ENCODE assay signal across 24 cellular contexts in the genomic region with DNA sequence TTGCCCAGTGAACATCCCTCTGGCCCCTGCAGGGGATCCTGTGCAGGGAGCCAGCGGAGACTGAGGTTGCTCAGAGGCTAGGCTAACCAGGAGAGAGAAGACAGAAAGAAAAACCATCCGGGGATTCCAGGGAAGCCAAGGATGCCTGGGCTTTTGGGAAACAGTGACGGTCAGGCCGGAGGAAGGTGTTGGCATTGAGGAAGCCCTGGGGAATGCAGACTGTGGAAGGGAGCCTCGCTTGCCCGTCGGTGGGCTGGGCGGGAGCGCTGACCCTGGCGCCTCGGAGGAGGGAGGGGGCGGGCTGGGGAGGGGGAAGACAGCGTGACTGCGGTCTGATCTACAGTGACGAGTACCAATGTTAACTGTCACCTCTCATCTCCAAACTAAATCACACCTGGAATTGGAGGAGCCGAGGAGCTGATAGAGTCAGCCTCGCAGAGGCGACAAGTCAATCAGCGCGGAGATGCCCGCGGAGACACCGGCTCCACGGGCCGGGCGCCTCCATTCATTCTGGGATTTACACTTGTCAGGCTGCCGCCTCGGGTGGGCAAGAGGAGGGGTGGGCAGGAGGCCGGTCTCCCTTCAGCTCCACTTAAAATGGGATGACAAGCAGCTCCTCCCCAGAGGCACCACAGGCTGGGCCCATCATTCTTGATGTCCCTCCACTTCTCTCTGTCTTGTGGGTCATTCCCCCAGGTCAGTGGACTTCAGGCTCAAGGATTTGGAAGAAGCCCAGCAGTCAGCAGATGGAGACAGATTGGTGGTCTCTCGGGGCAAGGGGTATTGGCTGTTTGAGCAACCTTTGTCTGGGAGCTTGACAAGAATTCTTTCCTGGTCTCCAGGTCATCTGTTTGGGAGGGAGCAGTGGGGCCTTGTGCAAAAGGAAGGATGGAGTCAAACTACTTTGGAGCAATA.
"Had no signal": no experiment of that assay in that cellular context is flagged by ENCODE, and none has a peak within 500 bp of the region (broad histone marks: within the 10 kb centered on the region; RNA-seq: fewer than 3 reads in every experiment).

No MANE protein-coding gene starts in this region.

- H3K4me3 ChIP-seq: breast epithelium, esophagus squamous epithelium, left lung, lung, right lobe of liver, thoracic aorta, upper lobe of left lung, vagina had no signal

- DNase-seq: activated CD4-positive, alpha-beta T cell treated with anti-CD3 and anti-CD28 coated beads for 36 hours; activated CD8-positive, alpha-beta memory T cell treated with anti-CD3 and anti-CD28 coated beads, Interleukin-2, amount 10 ng/mL, durations not matched to agents 7 days and 5 days; activated CD8-positive, alpha-beta T cell treated with anti-CD3 and anti-CD28 coated beads, Interleukin-2, amount 10 ng/mL, durations not matched to agents 7 days and 5 days; activated T-cell treated with anti-CD3 and anti-CD28 coated beads, Interleukin-2, amount 50 U/mL, for 48 hours; central memory CD4-positive, alpha-beta T cell; esophagus squamous epithelium; foreskin melanocyte; right lobe of liver; stimulated activated CD4-positive, alpha-beta T cell treated with anti-CD3 and anti-CD28 coated beads, Interleukin-2, amount 100 ng/mL, for 48 hours; stimulated activated naive CD8-positive, alpha-beta T cell treated with anti-CD3 and anti-CD28 coated beads, Interleukin-15, Interleukin-2, amounts not matched to agents 100 U/mL and 50 U/mL, for 24 hours; T-helper 2 cell had no signal

- H3K4me1 Mint-ChIP-seq: activated CD4-positive, alpha-beta T cell treated with anti-CD3 and anti-CD28 coated beads for 36 hours; activated CD8-positive, alpha-beta memory T cell treated with anti-CD3 and anti-CD28 coated beads, Interleukin-2, amount 10 ng/mL, durations not matched to agents 7 days and 5 days; nephron had no signal

- H3K27ac ChIP-seq: breast epithelium, epithelial cell of prostate, esophagus squamous epithelium, left lung, neutrophil, right lobe of liver, thoracic aorta, upper lobe of left lung, vagina had no signal

- H3K9me3 Mint-ChIP-seq: activated T-helper 2 cell treated with anti-CD3 and anti-CD28 coated beads, Interferon-gamma antibody, Interleukin-2, Interleukin-4, amounts not matched to agents 10 μg/mL and 5 μg/mL and 100 μg/mL, durations not matched to agents 14 hours and 24 hours and 36 hours; dendritic cell treated with granulocyte-macrophage colony-stimulating factor and Interleukin-4, amounts not matched to agents 40 ng/mL and 50 ng/mL, for 4 days; nephron had no signal

- H3K9me3 ChIP-seq: esophagus squamous epithelium, left lung, neutrophil, right lobe of liver, thoracic aorta, vagina had no signal

- H3K4me3 Mint-ChIP-seq: activated CD4-positive, alpha-beta T cell treated with anti-CD3 and anti-CD28 coated beads for 36 hours; activated CD8-positive, alpha-beta memory T cell treated with anti-CD3 and anti-CD28 coated beads, Interleukin-2, amount 10 ng/mL, durations not matched to agents 7 days and 5 days; activated CD8-positive, alpha-beta T cell treated with anti-CD3 and anti-CD28 coated beads, Interleukin-2, amount 10 ng/mL, durations not matched to agents 7 days and 5 days; dendritic cell treated with granulocyte-macrophage colony-stimulating factor and Interleukin-4, amounts not matched to agents 40 ng/mL and 50 ng/mL, for 4 days; nephron had no signal

- H3K27ac Mint-ChIP-seq: activated CD4-positive, alpha-beta T cell treated with anti-CD3 and anti-CD28 coated beads for 36 hours; activated CD8-positive, alpha-beta memory T cell treated with anti-CD3 and anti-CD28 coated beads, Interleukin-2, amount 10 ng/mL, durations not matched to agents 7 days and 5 days; activated CD8-positive, alpha-beta T cell treated with anti-CD3 and anti-CD28 coated beads, Interleukin-2, amount 10 ng/mL, durations not matched to agents 7 days and 5 days; activated naive CD4-positive, alpha-beta T cell treated with anti-CD3 and anti-CD28 coated beads, Interleukin-2, amount 50 U/mL, for 72 hours; activated T-helper 2 cell treated with anti-CD3 and anti-CD28 coated beads, Interferon-gamma antibody, Interleukin-2, Interleukin-4, amounts not matched to agents 10 μg/mL and 5 μg/mL and 100 μg/mL, durations not matched to agents 14 hours and 24 hours and 36 hours; dendritic cell treated with granulocyte-macrophage colony-stimulating factor and Interleukin-4, amounts not matched to agents 40 ng/mL and 50 ng/mL, for 4 days; nephron; progenitor cell of endocrine pancreas had no signal

- H3K4me1 ChIP-seq: breast epithelium, esophagus squamous epithelium, left lung, right lobe of liver, vagina had no signal

- H3K36me3 Mint-ChIP-seq: activated CD8-positive, alpha-beta memory T cell treated with anti-CD3 and anti-CD28 coated beads, Interleukin-2, amount 10 ng/mL, durations not matched to agents 7 days and 5 days; activated naive CD4-positive, alpha-beta T cell treated with anti-CD3 and anti-CD28 coated beads, Interleukin-2, amount 50 U/mL, for 72 hours had no signal

- H3K27me3 ChIP-seq: right lobe of liver, vagina had no signal

- ATAC-seq: activated CD4-positive, alpha-beta T cell treated with anti-CD3 and anti-CD28 coated beads for 36 hours; activated CD8-positive, alpha-beta memory T cell treated with anti-CD3 and anti-CD28 coated beads, Interleukin-2, amount 10 ng/mL, durations not matched to agents 7 days and 5 days; activated CD8-positive, alpha-beta T cell treated with anti-CD3 and anti-CD28 coated beads, Interleukin-2, amount 10 ng/mL, durations not matched to agents 7 days and 5 days; activated naive CD4-positive, alpha-beta T cell treated with anti-CD3 and anti-CD28 coated beads, Interleukin-2, amount 50 U/mL, for 72 hours; left lung; right lobe of liver; stimulated activated naive CD8-positive, alpha-beta T cell treated with anti-CD3 and anti-CD28 coated beads, Interleukin-15, Interleukin-2, amounts not matched to agents 100 U/mL and 50 U/mL, for 24 hours had no signal

- H3K36me3 ChIP-seq: breast epithelium, esophagus squamous epithelium, left lung, neutrophil, right lobe of liver, thoracic aorta, upper lobe of left lung, vagina had no signal
